Comparison of ENCODE assay signal across 13 cellular contexts in genomic region chr2:127157651-127158460, GRCh38. TPM values are rescaled to one million over a fixed set of nuclear protein-coding genes. Genes with fewer than 3 reads are reported as not detected.
DNase-seq lines count a peak whose midpoint lies in the region; ATAC-seq, FAIRE-seq and TF ChIP-seq lines count a peak whose summit lies in the region.
"Had no signal": no experiment of that assay in that cellular context is flagged by ENCODE, and none has a peak within 500 bp of the region (broad histone marks: within the 10 kb centered on the region; RNA-seq: fewer than 3 reads in every experiment).

No MANE protein-coding gene starts in this region.

- peak overlapping the region; percentile 75; the same call in 1 of the 2 replicates for H2BK20ac ChIP-seq in H1 (ENCODE audit: low read length)

- no peak overlapping the region for H2BK12ac ChIP-seq in H1 (ENCODE audit: low read depth, low read length)

- H2BK5ac ChIP-seq in H1 (ENCODE audit: low read depth, low read length) = 0 out of 2 replicates have a peak overlapping the region, but pooled peaks have one; percentile 39

- H3K27ac ChIP-seq in DOHH2 (ENCODE audit: low read depth, low read length) (no peak overlapping the region), H1 (ENCODE audit: low read depth, low read length) (no peak overlapping the region), osteoblast (ENCODE audit: low read depth, low read length) (no peak overlapping the region)
- H3K27ac ChIP-seq: body of pancreas had no signal

- TF ChIP-seq POLR2A in H1 (IDR thresholded peaks at IDR 0.05; ENCODE audit: control extremely low read depth in 1 of 2, low read depth in 2 of 2, low read length in 2 of 2) = no peak

- no peak overlapping the region for H3K56ac ChIP-seq in H1 (replicated peaks; ENCODE audit: insufficient read length, low read depth, low read length)

- peak; percentile 86 for FAIRE-seq in H1 (lab: Jason Lieb, UNC)

- H3K14ac ChIP-seq in H1 (ENCODE audit: insufficient read length) = no peak overlapping the region

- H2BK120ac ChIP-seq in H1 (replicated peaks; ENCODE audit: low read depth, low read length) = no peak overlapping the region

- peak overlapping the region; percentile 31 for H4K5ac ChIP-seq in H1 (ENCODE audit: insufficient read length, low read depth, low read length)

- POLR2A ChIA-PET in H1 (lab: Charles Lee; ENCODE audit: partially characterized antibody) = interaction anchor here (0.7 to 1.1 kb wide), 2 partner anchors 16 to 53 kb away, joined by 3 read pairs; no protein-coding TSS in a partner anchor

- TF ChIP-seq EP300 in H1 (IDR thresholded peaks at IDR 0.05; ENCODE audit: borderline replicate concordance in 1 of 2, low read depth in 2 of 2, low read length in 2 of 2) = no peak

- WGBS in H1 (ENCODE audit: extremely low coverage in 1 of 2, insufficient coverage in 1 of 2, insufficient read length in 1 of 2, insufficient replicate concordance in 2 of 2, low coverage in 1 of 2, low lambda C conversion rate in 2 of 2, missing lambda C conversion rate in 1 of 2), 2 experiments = 67% methylated on average over 15 of the region's 15 CpGs; no CpG with 5 or more reads in 1 of the 2 experiments

- H3K9me3 ChIP-seq in DOHH2 (ENCODE audit: control insufficient read depth, insufficient read depth, low read length) (no peaks in the 10 kb centered on the region), H1 (ENCODE audit: insufficient read depth in 2 of 2, low read depth in 1 of 2, low read length in 1 of 2) (0 out of 4 replicates have a peak, but pooled peaks cover 0 to 4% of the 10 kb centered on the region in 2 experiments), osteoblast (ENCODE audit: low read depth, low read length) (no peaks in the 10 kb centered on the region)
- H3K9me3 ChIP-seq: body of pancreas had no signal

- peaks cover 6% of the 10 kb centered on the region for H3K27me3 Mint-ChIP-seq in activated T-helper 17 cell treated with anti-CD3 and anti-CD28 coated beads, Interleukin-2, amount 50 U/mL, for 72 hours
- peaks cover 0 to 5% of the 10 kb centered on the region in 2 donors for H3K27me3 Mint-ChIP-seq in natural killer cell (ENCODE audit: low read depth in 2 of 2)
- H3K27me3 Mint-ChIP-seq: activated CD4-positive, alpha-beta T cell treated with anti-CD3 and anti-CD28 coated beads, Interleukin-2, amount 10 ng/mL, durations not matched to agents 7 days and 5 days had no signal

- H2BK15ac ChIP-seq in H1 (ENCODE audit: low read length) = 0 out of 2 replicates have a peak overlapping the region, but pooled peaks have one; percentile 29

- H4K20me1 ChIP-seq in DOHH2 (ENCODE audit: control insufficient read depth, insufficient read depth, low read depth, low read length) = no peaks in the 10 kb centered on the region
- no peaks in the 10 kb centered on the region for H4K20me1 ChIP-seq in H1 (replicated peaks in 1 of 2; ENCODE audit: control insufficient read depth in 1 of 2, insufficient read depth in 2 of 2, low read length in 2 of 2)
- no peaks in the 10 kb centered on the region for H4K20me1 ChIP-seq in osteoblast (ENCODE audit: insufficient read depth, low read length)

- H3K4me1 ChIP-seq in DOHH2 (ENCODE audit: control insufficient read depth, low read length) = peaks cover 9% of the 10 kb centered on the region
- peaks cover 0 to 8% (median 5%) of the 10 kb centered on the region in 4 experiments; a peak in 4 of 7 replicates for H3K4me1 ChIP-seq in H1 (replicated peaks in 1 of 4; ENCODE audit: control insufficient read depth in 3 of 4, insufficient read depth in 4 of 4, low read length in 3 of 4)
- peaks cover 42% of the 10 kb centered on the region for H3K4me1 ChIP-seq in osteoblast (ENCODE audit: insufficient read depth, low read length)
- H3K4me1 ChIP-seq: body of pancreas had no signal

- H3K27me3 ChIP-seq in DOHH2 (ENCODE audit: control insufficient read depth, low read length) = peaks cover 30% of the 10 kb centered on the region
- no peaks in the 10 kb centered on the region for H3K27me3 ChIP-seq in H1 (replicated peaks in 1 of 4; ENCODE audit: control insufficient read depth in 3 of 4, extremely low read depth in 1 of 4, insufficient read depth in 3 of 4, low read length in 3 of 4)
- H3K27me3 ChIP-seq in osteoblast (ENCODE audit: insufficient read depth, low read length) = no peaks in the 10 kb centered on the region
- H3K27me3 ChIP-seq: body of pancreas had no signal

- no peak overlapping the region for H3K27ac Mint-ChIP-seq in activated T-helper 17 cell treated with anti-CD3 and anti-CD28 coated beads, Interleukin-2, amount 50 U/mL, for 72 hours
- no peak overlapping the region for H3K27ac Mint-ChIP-seq in natural killer cell
- H3K27ac Mint-ChIP-seq: activated CD4-positive, alpha-beta T cell treated with anti-CD3 and anti-CD28 coated beads, Interleukin-2, amount 10 ng/mL, durations not matched to agents 7 days and 5 days had no signal

- no peaks in the 10 kb centered on the region for H3K79me2 ChIP-seq in DOHH2 (ENCODE audit: control insufficient read depth, low read length)
- H3K79me2 ChIP-seq in H1 (ENCODE audit: control insufficient read depth in 1 of 2, insufficient read depth in 2 of 2, low read length in 2 of 2) = no peaks in the 10 kb centered on the region
- no peaks in the 10 kb centered on the region for H3K79me2 ChIP-seq in osteoblast (ENCODE audit: insufficient read depth, low read length)

- H3F3A ChIP-seq in DOHH2 (ENCODE audit: control insufficient read depth, insufficient read depth) = no peaks in the 10 kb centered on the region

- intact Hi-C loops in natural killer cell (cut with micrococcal nuclease) = no loop called here

- no peaks in the 10 kb centered on the region for H3K9me3 Mint-ChIP-seq in activated T-helper 17 cell treated with anti-CD3 and anti-CD28 coated beads, Interleukin-2, amount 50 U/mL, for 72 hours
- no peaks in the 10 kb centered on the region for H3K9me3 Mint-ChIP-seq in natural killer cell
- H3K9me3 Mint-ChIP-seq: activated CD4-positive, alpha-beta T cell treated with anti-CD3 and anti-CD28 coated beads, Interleukin-2, amount 10 ng/mL, durations not matched to agents 7 days and 5 days; naive thymus-derived CD8-positive, alpha-beta T cell had no signal

- H3K4ac ChIP-seq in H1 (replicated peaks; ENCODE audit: insufficient read length, low read depth, low read length) = no peak overlapping the region

- CTCF ChIA-PET in H1 (lab: Charles Lee; ENCODE audit: partially characterized antibody) = interaction anchor here (0.7 to 5.5 kb wide), 25 partner anchors 9 to 114 kb away, joined by 3 to 39 read pairs (median 5); no protein-coding TSS in a partner anchor

- H2AFZ ChIP-seq in H1 (ENCODE audit: low read length) (peak overlapping the region; percentile 59; the same call in 1 of the 2 replicates), osteoblast (ENCODE audit: low read length) (no peak overlapping the region)

- no peaks in the 10 kb centered on the region for H3K4me1 Mint-ChIP-seq in activated T-helper 17 cell treated with anti-CD3 and anti-CD28 coated beads, Interleukin-2, amount 50 U/mL, for 72 hours
- H3K4me1 Mint-ChIP-seq in natural killer cell = peaks cover 5 to 11% of the 10 kb centered on the region in 2 donors
- H3K4me1 Mint-ChIP-seq: activated CD4-positive, alpha-beta T cell treated with anti-CD3 and anti-CD28 coated beads, Interleukin-2, amount 10 ng/mL, durations not matched to agents 7 days and 5 days had no signal

- H3K4me3 Mint-ChIP-seq in activated T-helper 17 cell treated with anti-CD3 and anti-CD28 coated beads, Interleukin-2, amount 50 U/mL, for 72 hours = no peak overlapping the region
- H3K4me3 Mint-ChIP-seq in natural killer cell = no peak overlapping the region
- H3K4me3 Mint-ChIP-seq: activated CD4-positive, alpha-beta T cell treated with anti-CD3 and anti-CD28 coated beads, Interleukin-2, amount 10 ng/mL, durations not matched to agents 7 days and 5 days; naive thymus-derived CD8-positive, alpha-beta T cell had no signal

- peak; percentile 40 for TF ChIP-seq CTCF in DOHH2 (IDR thresholded peaks at IDR 0.05; ENCODE audit: low read depth, low read length, poor library complexity, severe bottlenecking)
- TF ChIP-seq CTCF in H1 (IDR thresholded peaks at IDR 0.05; ENCODE audit: control extremely low read depth in 1 of 3, insufficient read depth in 1 of 3, low read depth in 1 of 3, low read length in 3 of 3) = peak; percentile 76 to 86 (median 78)
- peak; percentile 35 for TF ChIP-seq CTCF in osteoblast (IDR thresholded peaks at IDR 0.05; ENCODE audit: extremely low read depth, low read depth, low read length)
- TF ChIP-seq CTCF in natural killer cell (IDR thresholded peaks at IDR 0.05) = no peak

- no peak overlapping the region for H2AK5ac ChIP-seq in H1 (ENCODE audit: low read depth, low read length)

- no peaks in the 10 kb centered on the region for H3K9me2 ChIP-seq in DOHH2 (replicated peaks; ENCODE audit: control insufficient read depth, low read length)

- DNase-seq in LHCN-M2 (ENCODE audit: low read depth) (peak; percentile 80), H1 (ENCODE audit: low read depth in 1 of 2, low spot score in 2 of 2) (peak; percentile 57 to 81), osteoblast (ENCODE audit: insufficient read length, low spot score, missing footprints) (peak; percentile 63), NOMO-1 (lab: John Stamatoyannopoulos, UW; ENCODE audit: unreplicated experiment in 2 of 2) (no peak), natural killer cell (no peak), NCI-H345 (lab: John Stamatoyannopoulos, UW) (no peak)
- DNase-seq: activated CD4-positive, alpha-beta T cell treated with anti-CD3 and anti-CD28 coated beads, Interleukin-2, amount 10 ng/mL, durations not matched to agents 7 days and 5 days; body of pancreas; NCI-H1417 treated with DMSO at 0.1 percent for 48 hours; SHP77 treated with DMSO at 0.1 percent for 48 hours had no signal

- H3K23me2 ChIP-seq in H1 (ENCODE audit: low read depth, low read length) = no peaks in the 10 kb centered on the region

- H4K8ac ChIP-seq in H1 (ENCODE audit: extremely low read depth, insufficient read depth, low read length) = peak overlapping the region; percentile 57; the same call in 1 of the 2 replicates

- H3K36me3 Mint-ChIP-seq in activated T-helper 17 cell treated with anti-CD3 and anti-CD28 coated beads, Interleukin-2, amount 50 U/mL, for 72 hours (ENCODE audit: low read depth) = no peaks in the 10 kb centered on the region
- H3K36me3 Mint-ChIP-seq in natural killer cell = no peaks in the 10 kb centered on the region
- H3K36me3 Mint-ChIP-seq: naive thymus-derived CD8-positive, alpha-beta T cell had no signal

- H3K4me2 ChIP-seq in DOHH2 (ENCODE audit: low read length) (no peak overlapping the region), H1 (ENCODE audit: insufficient read depth in 1 of 2, low read depth in 2 of 2, low read length in 2 of 2) (peak overlapping the region; percentile 4 to 41; a peak in 1 of 4 replicates), osteoblast (ENCODE audit: insufficient read depth, low read length) (no peak overlapping the region)

- no peak overlapping the region for H3K4me3 ChIP-seq in DOHH2 (ENCODE audit: low read length)
- no peak overlapping the region for H3K4me3 ChIP-seq in H1 (ENCODE audit: extremely low read depth in 1 of 4, insufficient read depth in 2 of 4, low read depth in 3 of 4, low read length in 4 of 4)
- H3K4me3 ChIP-seq in osteoblast (ENCODE audit: insufficient read depth, low read length) = no peak overlapping the region
- H3K4me3 ChIP-seq: body of pancreas had no signal

- no peak overlapping the region; a peak in 1 of 7 replicates for H3K9ac ChIP-seq in H1 (replicated peaks in 1 of 4; ENCODE audit: extremely low read depth in 1 of 4, low read depth in 3 of 4, low read length in 3 of 4)

- H3K18ac ChIP-seq in H1 (ENCODE audit: extremely low read depth, low read length) = no peak overlapping the region; the same call in none of the 2 replicates

- no peaks in the 10 kb centered on the region for H3K79me1 ChIP-seq in H1 (ENCODE audit: low read depth, low read length)

- H3K36me3 ChIP-seq in DOHH2 (ENCODE audit: control insufficient read depth, low read length) (no peaks in the 10 kb centered on the region), H1 (ENCODE audit: control insufficient read depth in 2 of 4, insufficient read depth in 4 of 4, low read length in 3 of 4) (no peaks in the 10 kb centered on the region), osteoblast (ENCODE audit: insufficient read depth, low read length) (no peaks in the 10 kb centered on the region)

- TF ChIP-seq RAD21 in H1 (IDR thresholded peaks at IDR 0.05 in 1 of 2, conservative IDR thresholded peaks at IDR 0.05 in 1 of 2; ENCODE audit: low read depth in 2 of 2, low read length in 2 of 2) = peak; percentile 73 to 84

- ATAC-seq in activated T-helper 17 cell treated with anti-CD3 and anti-CD28 coated beads, Interleukin-2, amount 50 U/mL, for 72 hours (replicated peaks) = no peak
- no peak for ATAC-seq in natural killer cell
- ATAC-seq: body of pancreas; naive thymus-derived CD8-positive, alpha-beta T cell had no signal

- peak overlapping the region; percentile 56 for H4K91ac ChIP-seq in H1 (replicated peaks; ENCODE audit: insufficient read length, low read length)

- no peak overlapping the region for H3K23ac ChIP-seq in H1 (ENCODE audit: insufficient read length)

RNA-seq across cellular contexts. Expression of gene BIN1, which starts 50.9 kb away (rescaled TPM):
- total RNA-seq in LHCN-M2 (2014; rRNA removed) = 139 and 174 TPM in 2 replicates
- 80.8 TPM for polyA plus RNA-seq in LHCN-M2 (2012)
- 35.6 and 41.9 TPM in 2 replicates for total RNA-seq in H1 (2021; fragmentation: NEBNext Ultra II Directional; extraction: Animal tissue kit (Norgen Biotek cat#: 25700))
- 23.6 and 35.1 TPM in 2 replicates for polyA plus RNA-seq in H1 (2011; rRNA removed)
- 39.0 TPM for polyA plus RNA-seq in H1 (2011; cell fraction: cytosol; rRNA removed)
- 102 TPM for polyA plus RNA-seq in H1 (2011; cell fraction: nucleus; rRNA removed)
- 35.4 to 47.3 TPM (median 43.6 TPM) in 4 replicates for polyA plus RNA-seq in H1 (2012, experiment 1 of 2)
- 30.3 TPM for polyA plus RNA-seq in H1 (2012, experiment 2 of 2)
- 32.3 TPM for polyA plus RNA-seq in H1 (2013, experiment 1 of 2)
- polyA plus RNA-seq in H1 (2013, experiment 2 of 2) = 31.5 TPM
- polyA minus RNA-seq in H1 (2011; rRNA and poly(A)+ RNA removed) = 14.7 and 16.2 TPM in 2 replicates
- polyA minus RNA-seq in H1 (2011; cell fraction: cytosol; rRNA and poly(A)+ RNA removed) = 14.2 TPM
- 19.4 TPM for polyA minus RNA-seq in H1 (2011; cell fraction: nucleus; rRNA and poly(A)+ RNA removed)
- total RNA-seq in osteoblast = 83.7 and 85.4 TPM in 2 replicates
- 100 to 1,000 TPM in 1 of 2 donors, 10 to 100 TPM in 1; 84.0 to 110 TPM for total RNA-seq in activated T-helper 17 cell treated with anti-CD3 and anti-CD28 coated beads, Interleukin-2, amount 50 U/mL, for 72 hours
- 100 to 1,000 TPM in 2 of 3 donors, 10 to 100 TPM in 1; 73.5 to 131 (median 107) TPM for total RNA-seq in natural killer cell

Comparison
In these comparisons a context has a peak if more than half of its experiments do, and no peak if none do; other contexts are left out.
1. H3K4me2 ChIP-seq: peak in H1 (2 of 2); none in DOHH2 (single experiment) and osteoblast (single experiment).
2. DNase-seq: peak in LHCN-M2 (single experiment), H1 (2 of 2) and osteoblast (single experiment); none in NOMO-1 (0 of 2), natural killer cell (single experiment) and NCI-H345 (single experiment).